In the genomic region with DNA sequence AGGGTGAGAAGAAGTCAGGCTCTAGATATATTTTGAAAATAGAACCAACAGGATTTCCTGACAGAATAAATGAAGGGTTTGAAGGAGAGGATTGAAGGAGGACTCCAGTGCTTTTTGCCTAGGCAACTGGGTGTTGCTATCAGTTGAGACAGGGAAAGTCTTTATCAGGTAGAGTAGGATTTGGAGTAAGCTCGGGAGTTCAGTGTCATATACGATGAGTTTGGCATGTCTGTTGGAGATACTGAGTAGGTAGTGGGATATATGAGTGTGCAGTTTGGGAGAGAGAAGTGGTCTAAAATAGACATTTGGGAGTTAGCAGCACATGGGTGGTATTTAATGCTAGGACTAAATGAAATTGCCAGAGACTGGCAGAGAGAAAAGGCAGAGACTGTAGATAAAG, we compare ENCODE assay signal across 1 cellular context.
TF ChIP-seq lines count a peak whose summit lies in the region.

No MANE protein-coding gene starts in this region.

TF ChIP-seq in K562, 482 proteins besides CTCF, POLR2A, EP300 and RAD21 (continued from another document):
- TF ChIP-seq, protein P1, sequence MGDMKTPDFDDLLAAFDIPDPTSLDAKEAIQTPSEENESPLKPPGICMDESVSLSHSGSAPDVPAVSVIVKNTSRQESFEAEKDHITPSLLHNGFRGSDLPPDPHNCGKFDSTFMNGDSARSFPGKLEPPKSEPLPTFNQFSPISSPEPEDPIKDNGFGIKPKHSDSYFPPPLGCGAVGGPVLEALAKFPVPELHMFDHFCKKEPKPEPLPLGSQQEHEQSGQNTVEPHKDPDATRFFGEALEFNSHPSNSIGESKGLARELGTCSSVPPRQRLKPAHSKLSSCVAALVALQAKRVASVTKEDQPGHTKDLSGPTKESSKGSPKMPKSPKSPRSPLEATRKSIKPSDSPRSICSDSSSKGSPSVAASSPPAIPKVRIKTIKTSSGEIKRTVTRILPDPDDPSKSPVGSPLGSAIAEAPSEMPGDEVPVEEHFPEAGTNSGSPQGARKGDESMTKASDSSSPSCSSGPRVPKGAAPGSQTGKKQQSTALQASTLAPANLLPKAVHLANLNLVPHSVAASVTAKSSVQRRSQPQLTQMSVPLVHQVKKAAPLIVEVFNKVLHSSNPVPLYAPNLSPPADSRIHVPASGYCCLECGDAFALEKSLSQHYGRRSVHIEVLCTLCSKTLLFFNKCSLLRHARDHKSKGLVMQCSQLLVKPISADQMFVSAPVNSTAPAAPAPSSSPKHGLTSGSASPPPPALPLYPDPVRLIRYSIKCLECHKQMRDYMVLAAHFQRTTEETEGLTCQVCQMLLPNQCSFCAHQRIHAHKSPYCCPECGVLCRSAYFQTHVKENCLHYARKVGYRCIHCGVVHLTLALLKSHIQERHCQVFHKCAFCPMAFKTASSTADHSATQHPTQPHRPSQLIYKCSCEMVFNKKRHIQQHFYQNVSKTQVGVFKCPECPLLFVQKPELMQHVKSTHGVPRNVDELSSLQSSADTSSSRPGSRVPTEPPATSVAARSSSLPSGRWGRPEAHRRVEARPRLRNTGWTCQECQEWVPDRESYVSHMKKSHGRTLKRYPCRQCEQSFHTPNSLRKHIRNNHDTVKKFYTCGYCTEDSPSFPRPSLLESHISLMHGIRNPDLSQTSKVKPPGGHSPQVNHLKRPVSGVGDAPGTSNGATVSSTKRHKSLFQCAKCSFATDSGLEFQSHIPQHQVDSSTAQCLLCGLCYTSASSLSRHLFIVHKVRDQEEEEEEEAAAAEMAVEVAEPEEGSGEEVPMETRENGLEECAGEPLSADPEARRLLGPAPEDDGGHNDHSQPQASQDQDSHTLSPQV (IDR thresholded peaks at IDR 0.05): no peak
- TF ChIP-seq HDAC2 (IDR thresholded peaks at IDR 0.05) (no peak), NCOA6 (IDR thresholded peaks at IDR 0.05) (no peak), EWSR1 (IDR thresholded peaks at IDR 0.05; ENCODE audit: borderline replicate concordance, low read depth, partially characterized antibody) (no peak), SAFB2 (IDR thresholded peaks at IDR 0.05; ENCODE audit: borderline replicate concordance, low read depth, low read length, severe bottlenecking) (no peak), SMAD1 (IDR thresholded peaks at IDR 0.05; ENCODE audit: low read depth, low read length, partially characterized antibody) (no peak), CBFA2T2 (conservative IDR thresholded peaks at IDR 0.05) (peak; percentile 36), CTBP1 (IDR thresholded peaks at IDR 0.05; ENCODE audit: borderline replicate concordance) (no peak), NFE2 (IDR thresholded peaks at IDR 0.05; ENCODE audit: low read depth) (no peak)
- TF ChIP-seq, protein P2, sequence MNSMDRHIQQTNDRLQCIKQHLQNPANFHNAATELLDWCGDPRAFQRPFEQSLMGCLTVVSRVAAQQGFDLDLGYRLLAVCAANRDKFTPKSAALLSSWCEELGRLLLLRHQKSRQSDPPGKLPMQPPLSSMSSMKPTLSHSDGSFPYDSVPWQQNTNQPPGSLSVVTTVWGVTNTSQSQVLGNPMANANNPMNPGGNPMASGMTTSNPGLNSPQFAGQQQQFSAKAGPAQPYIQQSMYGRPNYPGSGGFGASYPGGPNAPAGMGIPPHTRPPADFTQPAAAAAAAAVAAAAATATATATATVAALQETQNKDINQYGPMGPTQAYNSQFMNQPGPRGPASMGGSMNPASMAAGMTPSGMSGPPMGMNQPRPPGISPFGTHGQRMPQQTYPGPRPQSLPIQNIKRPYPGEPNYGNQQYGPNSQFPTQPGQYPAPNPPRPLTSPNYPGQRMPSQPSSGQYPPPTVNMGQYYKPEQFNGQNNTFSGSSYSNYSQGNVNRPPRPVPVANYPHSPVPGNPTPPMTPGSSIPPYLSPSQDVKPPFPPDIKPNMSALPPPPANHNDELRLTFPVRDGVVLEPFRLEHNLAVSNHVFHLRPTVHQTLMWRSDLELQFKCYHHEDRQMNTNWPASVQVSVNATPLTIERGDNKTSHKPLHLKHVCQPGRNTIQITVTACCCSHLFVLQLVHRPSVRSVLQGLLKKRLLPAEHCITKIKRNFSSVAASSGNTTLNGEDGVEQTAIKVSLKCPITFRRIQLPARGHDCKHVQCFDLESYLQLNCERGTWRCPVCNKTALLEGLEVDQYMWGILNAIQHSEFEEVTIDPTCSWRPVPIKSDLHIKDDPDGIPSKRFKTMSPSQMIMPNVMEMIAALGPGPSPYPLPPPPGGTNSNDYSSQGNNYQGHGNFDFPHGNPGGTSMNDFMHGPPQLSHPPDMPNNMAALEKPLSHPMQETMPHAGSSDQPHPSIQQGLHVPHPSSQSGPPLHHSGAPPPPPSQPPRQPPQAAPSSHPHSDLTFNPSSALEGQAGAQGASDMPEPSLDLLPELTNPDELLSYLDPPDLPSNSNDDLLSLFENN (IDR thresholded peaks at IDR 0.05; ENCODE audit: low read depth in 2 of 2, low read length in 2 of 2): no peak
- TF ChIP-seq, protein P3, sequence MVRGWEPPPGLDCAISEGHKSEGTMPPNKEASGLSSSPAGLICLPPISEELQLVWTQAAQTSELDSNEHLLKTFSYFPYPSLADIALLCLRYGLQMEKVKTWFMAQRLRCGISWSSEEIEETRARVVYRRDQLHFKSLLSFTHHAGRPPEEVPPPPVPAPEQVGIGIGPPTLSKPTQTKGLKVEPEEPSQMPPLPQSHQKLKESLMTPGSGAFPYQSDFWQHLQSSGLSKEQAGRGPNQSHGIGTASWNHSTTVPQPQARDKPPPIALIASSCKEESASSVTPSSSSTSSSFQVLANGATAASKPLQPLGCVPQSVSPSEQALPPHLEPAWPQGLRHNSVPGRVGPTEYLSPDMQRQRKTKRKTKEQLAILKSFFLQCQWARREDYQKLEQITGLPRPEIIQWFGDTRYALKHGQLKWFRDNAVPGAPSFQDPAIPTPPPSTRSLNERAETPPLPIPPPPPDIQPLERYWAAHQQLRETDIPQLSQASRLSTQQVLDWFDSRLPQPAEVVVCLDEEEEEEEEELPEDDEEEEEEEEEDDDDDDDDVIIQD (CRISPR knock-in tag; IDR thresholded peaks at IDR 0.05): no peak
- TF ChIP-seq, protein P4, sequence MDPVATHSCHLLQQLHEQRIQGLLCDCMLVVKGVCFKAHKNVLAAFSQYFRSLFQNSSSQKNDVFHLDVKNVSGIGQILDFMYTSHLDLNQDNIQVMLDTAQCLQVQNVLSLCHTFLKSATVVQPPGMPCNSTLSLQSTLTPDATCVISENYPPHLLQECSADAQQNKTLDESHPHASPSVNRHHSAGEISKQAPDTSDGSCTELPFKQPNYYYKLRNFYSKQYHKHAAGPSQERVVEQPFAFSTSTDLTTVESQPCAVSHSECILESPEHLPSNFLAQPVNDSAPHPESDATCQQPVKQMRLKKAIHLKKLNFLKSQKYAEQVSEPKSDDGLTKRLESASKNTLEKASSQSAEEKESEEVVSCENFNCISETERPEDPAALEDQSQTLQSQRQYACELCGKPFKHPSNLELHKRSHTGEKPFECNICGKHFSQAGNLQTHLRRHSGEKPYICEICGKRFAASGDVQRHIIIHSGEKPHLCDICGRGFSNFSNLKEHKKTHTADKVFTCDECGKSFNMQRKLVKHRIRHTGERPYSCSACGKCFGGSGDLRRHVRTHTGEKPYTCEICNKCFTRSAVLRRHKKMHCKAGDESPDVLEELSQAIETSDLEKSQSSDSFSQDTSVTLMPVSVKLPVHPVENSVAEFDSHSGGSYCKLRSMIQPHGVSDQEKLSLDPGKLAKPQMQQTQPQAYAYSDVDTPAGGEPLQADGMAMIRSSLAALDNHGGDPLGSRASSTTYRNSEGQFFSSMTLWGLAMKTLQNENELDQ (CRISPR knock-in tag; IDR thresholded peaks at IDR 0.05; ENCODE audit: borderline replicate concordance): no peak
TF ChIP-seq in K562: peak in this region for 8.
